8 cellular contexts compared by ENCODE assay signal in genomic region chr2:101151141-101151858, GRCh38. TPM values are rescaled to one million over a fixed set of nuclear protein-coding genes. Genes with fewer than 3 reads are reported as not detected.
DNase-seq lines count a peak whose midpoint lies in the region; TF ChIP-seq lines count a peak whose summit lies in the region.

TBC1D8 (minus strand) TSS chr2:101151382; CDS start chr2:101151253, 129 bp downstream.

- peaks cover 3 to 15% of the 10 kb centered on the region in 2 donors for H3K4me1 ChIP-seq in uterus

- H3K36me3 ChIP-seq in GM06990 (ENCODE audit: control insufficient read depth, insufficient read depth, low read length) (no peaks in the 10 kb centered on the region), uterus (no peaks in the 10 kb centered on the region)

- peak; percentile 90 to 93 for TF ChIP-seq POLR2A in uterus (IDR thresholded peaks at IDR 0.05)

- no peaks in the 10 kb centered on the region for H3K9me3 ChIP-seq in uterus

- POLR2A ChIA-PET in HEK293T (lab: Yijun Ruan, JAX): interaction anchor here (0.7 to 4.5 kb wide), 14 partner anchors 11 to 151 kb away, joined by 3 to 21 read pairs (median 4); partner anchors contain the start of genes CNOT11 and RPL31

- H3K27me3 ChIP-seq in GM06990 (replicated peaks; ENCODE audit: control insufficient read depth, insufficient read depth, low read length) (no peaks in the 10 kb centered on the region), uterus (no peaks in the 10 kb centered on the region)

- H3K4me3 ChIP-seq in GM06990 (replicated peaks; ENCODE audit: low read depth, low read length): peak within 1 kb of the TSS; percentile 59
- H3K4me3 ChIP-seq in uterus: peak within 1 kb of the TSS; percentile 91 to 94

- intact Hi-C loops in uterus (cut with DNase I; ENCODE audit: low total_unique reads): loop anchor here (5.0 to 10.0 kb wide), 2 partner anchors 116 to 149 kb away; partner anchors contain the start of gene RPL31

- CTCF ChIA-PET in HEK293T (lab: Yijun Ruan, JAX): interaction anchor here (0.6 to 0.7 kb wide), 3 partner anchors 115 to 1292 kb away, joined by 3 to 4 read pairs (median 3); no protein-coding TSS in a partner anchor

- peak within 1 kb of the TSS; percentile 88 to 91 for H3K27ac ChIP-seq in uterus

- DNase-seq in GM06990 (ENCODE audit: extremely low read depth, insufficient read length): peak; percentile 53
- peak; percentile 94 for DNase-seq in HEK293T (ENCODE audit: extremely low spot score)
- peak; percentile 76 for DNase-seq in NCI-H1092 treated with DMSO at 0.1 percent for 48 hours (lab: John Stamatoyannopoulos, UW)
- DNase-seq in T-helper 22 cell (ENCODE audit: low read depth): peak; percentile 47
- DNase-seq in astrocyte of the hippocampus (ENCODE audit: low read depth, low spot score): peak; percentile 91
- DNase-seq in hepatic stellate cell (ENCODE audit: low spot score): peak; percentile 89
- peak; percentile 78 for DNase-seq in putamen (ENCODE audit: low spot score)
- DNase-seq in uterus: peak; percentile 85 to 90

- TF ChIP-seq CTCF in GM06990 (IDR thresholded peaks at IDR 0.05; ENCODE audit: insufficient read depth, low read length, poor library complexity, severe bottlenecking): no peak
- TF ChIP-seq CTCF in uterus (IDR thresholded peaks at IDR 0.05): peak in 2 of 4 experiments; percentile 3 to 21

TF ChIP-seq in HEK293T, 16 proteins besides CTCF, POLR2A, EP300 and RAD21:
- TF ChIP-seq HDGF (IDR thresholded peaks at IDR 0.05; ENCODE audit: borderline replicate concordance): no peak
- TF ChIP-seq FOXA1 (IDR thresholded peaks at IDR 0.05): no peak
- TF ChIP-seq ZNF384 (IDR thresholded peaks at IDR 0.05): no peak
- no peak for TF ChIP-seq FOXM1 (IDR thresholded peaks at IDR 0.05; ENCODE audit: borderline replicate concordance)
- no peak for TF ChIP-seq PKNOX1 (IDR thresholded peaks at IDR 0.05)
- TF ChIP-seq FOXK2 (IDR thresholded peaks at IDR 0.05): no peak
- no peak for TF ChIP-seq ARNT (IDR thresholded peaks at IDR 0.05)
- TF ChIP-seq NFRKB (IDR thresholded peaks at IDR 0.05): no peak
- no peak for TF ChIP-seq L3MBTL2 (conservative IDR thresholded peaks at IDR 0.05)
- no peak for TF ChIP-seq LEF1 (IDR thresholded peaks at IDR 0.05; ENCODE audit: borderline replicate concordance)
- no peak for TF ChIP-seq CTBP1 (IDR thresholded peaks at IDR 0.05; ENCODE audit: borderline replicate concordance)
- no peak for TF ChIP-seq BHLHE40 (IDR thresholded peaks at IDR 0.05; ENCODE audit: borderline replicate concordance)
- TF ChIP-seq ELF4 (IDR thresholded peaks at IDR 0.05): no peak
- TF ChIP-seq TARDBP (IDR thresholded peaks at IDR 0.05): no peak

RNA-seq across cellular contexts. Expression of gene TBC1D8, which starts in this region (rescaled TPM):
- 10 to 100 TPM; 16.7 to 44.0 (median 19.7) TPM for total RNA-seq in uterus

Comparison
In these comparisons a context has a peak if more than half of its experiments do, and no peak if none do; other contexts are left out.
1. Peak in every context shown above with its lines: DNase-seq, H3K4me3 ChIP-seq and H3K27ac ChIP-seq.